In the genomic region with DNA sequence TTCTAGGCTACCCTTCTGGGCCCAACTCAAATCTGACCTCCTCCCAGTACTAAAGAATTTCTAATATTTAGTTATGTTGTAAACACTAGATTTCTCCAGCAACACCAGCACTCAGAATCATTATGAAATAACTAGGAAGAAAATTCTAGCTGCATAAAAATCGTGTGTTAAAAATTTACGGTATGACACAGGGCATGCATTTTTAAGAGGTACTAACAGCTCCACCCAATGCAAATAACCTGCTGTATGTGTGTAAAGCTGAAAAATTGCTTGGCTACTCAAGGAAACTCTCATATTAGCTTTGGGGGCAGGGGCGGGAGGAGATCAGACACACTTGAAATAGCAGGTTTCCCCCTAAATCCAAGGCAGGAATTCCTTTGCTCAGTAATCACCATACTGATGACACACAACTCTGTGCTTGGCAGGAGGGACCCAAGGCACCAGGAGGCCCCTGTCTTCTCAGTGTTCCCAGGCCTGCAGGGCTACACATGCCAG, we compare ENCODE assay signal across 15 cellular contexts. TPM values are rescaled to one million over a fixed set of nuclear protein-coding genes. Genes with fewer than 3 reads are reported as not detected.
DNase-seq lines count a peak whose midpoint lies in the region; ATAC-seq, FAIRE-seq and TF ChIP-seq lines count a peak whose summit lies in the region.
"Had no signal": no experiment of that assay in that cellular context is flagged by ENCODE, and none has a peak within 500 bp of the region (broad histone marks: within the 10 kb centered on the region; RNA-seq: fewer than 3 reads in every experiment).

No MANE protein-coding gene starts in this region.

- peaks cover 26% of the 10 kb centered on the region for H3K4me1 ChIP-seq in lower lobe of right lung

- H3K4me3 ChIP-seq in bronchial epithelial cell (ENCODE audit: low read depth, low read length) (no peak overlapping the region), lower lobe of right lung (no peak overlapping the region)
- H3K4me3 ChIP-seq: heart left ventricle had no signal

- H3K36me3 ChIP-seq in bronchial epithelial cell (ENCODE audit: control insufficient read depth, insufficient read depth, low read length), result peaks cover 26% of the 10 kb centered on the region
- peaks cover 63% of the 10 kb centered on the region for H3K36me3 ChIP-seq in lower lobe of right lung

- H3K27me3 ChIP-seq in bronchial epithelial cell (ENCODE audit: control insufficient read depth, insufficient read depth, low read length) (no peaks in the 10 kb centered on the region), lower lobe of right lung (ENCODE audit: low read depth) (no peaks in the 10 kb centered on the region)
- H3K27me3 ChIP-seq: heart left ventricle had no signal

- no peak for FAIRE-seq in bronchial epithelial cell (lab: Jason Lieb, UNC)

- peak overlapping the region; percentile 53 for H3K27ac ChIP-seq in lower lobe of right lung
- H3K27ac ChIP-seq: heart left ventricle had no signal

- DNase-seq in AG08395 (ENCODE audit: low spot score) (peak; percentile 72), HCEC 1CT (peak; percentile 47), bronchial epithelial cell (ENCODE audit: low read depth) (peak; percentile 44), lower lobe of right lung (no peak), Right ventricle myocardium superior (no peak), cortex of kidney (lab: John Stamatoyannopoulos, UW) (no peak), GM10266 (ENCODE audit: extremely low spot score) (no peak)
- DNase-seq: activated CD4-positive, alpha-beta T cell treated with anti-CD3 and anti-CD28 coated beads, Interleukin-2, amount 50 U/mL, for 4 hours; CD8-positive, alpha-beta T cell; heart left ventricle; MM.1S; stimulated activated CD4-positive, alpha-beta T cell treated with anti-CD3 and anti-CD28 coated beads, Interleukin-1b, Interleukin-23, amount 100 ng/mL, for 48 hours had no signal

- intact Hi-C loops in lower lobe of right lung (cut with DNase I), result no loop called here
- intact Hi-C loops in Right ventricle myocardium superior (cut with DNase I), result no loop called here

- TF ChIP-seq CTCF in bronchial epithelial cell (IDR thresholded peaks at IDR 0.05; ENCODE audit: insufficient read depth, low read length, severe bottlenecking), result no peak
- no peak for TF ChIP-seq CTCF in lower lobe of right lung (IDR thresholded peaks at IDR 0.05)
- no peak for TF ChIP-seq CTCF in GM10266 (IDR thresholded peaks at IDR 0.05; ENCODE audit: control insufficient read depth, insufficient read depth, low read depth, missing control alignments)

- ATAC-seq in lower lobe of right lung, result peak; percentile 84 to 87
- ATAC-seq in Right ventricle myocardium superior (ENCODE audit: poor library complexity), result no peak
- ATAC-seq in GM19351 (IDR thresholded peaks at IDR 0.05; ENCODE audit: unreplicated experiment), result no peak
- ATAC-seq: activated naive CD4-positive, alpha-beta T cell treated with anti-CD3 and anti-CD28 coated beads, Interleukin-2, amount 50 U/mL, for 72 hours; CD8-positive, alpha-beta T cell; heart left ventricle; stimulated activated memory B cell treated with anti-CD40 and anti-IgM and Interleukin-4, amounts not matched to agents 10 μg/mL and 1 μg/mL and 100 μg/mL, for 72 hours had no signal

- H3K9me3 ChIP-seq in lower lobe of right lung, result no peaks in the 10 kb centered on the region
- H3K9me3 ChIP-seq: heart left ventricle had no signal

RNA-seq across cellular contexts. Expression of gene MACROH2A1, which starts 27.2 kb away (rescaled TPM):
- 235 and 257 TPM in 2 replicates for total RNA-seq in bronchial epithelial cell
- total RNA-seq in lower lobe of right lung, result 258 TPM
- 102 TPM for total RNA-seq in Right ventricle myocardium superior

Comparison
In these comparisons a context has a peak if more than half of its experiments do, and no peak if none do; other contexts are left out.
1. DNase-seq: peak in AG08395 (single experiment), HCEC 1CT (single experiment) and bronchial epithelial cell (single experiment); none in lower lobe of right lung (single experiment), Right ventricle myocardium superior (single experiment), cortex of kidney (single experiment) and GM10266 (single experiment).
2. ATAC-seq: peak in lower lobe of right lung (2 of 2); none in Right ventricle myocardium superior (single experiment) and GM19351 (single experiment).